9 cellular contexts compared by ENCODE assay signal in the genomic region with DNA sequence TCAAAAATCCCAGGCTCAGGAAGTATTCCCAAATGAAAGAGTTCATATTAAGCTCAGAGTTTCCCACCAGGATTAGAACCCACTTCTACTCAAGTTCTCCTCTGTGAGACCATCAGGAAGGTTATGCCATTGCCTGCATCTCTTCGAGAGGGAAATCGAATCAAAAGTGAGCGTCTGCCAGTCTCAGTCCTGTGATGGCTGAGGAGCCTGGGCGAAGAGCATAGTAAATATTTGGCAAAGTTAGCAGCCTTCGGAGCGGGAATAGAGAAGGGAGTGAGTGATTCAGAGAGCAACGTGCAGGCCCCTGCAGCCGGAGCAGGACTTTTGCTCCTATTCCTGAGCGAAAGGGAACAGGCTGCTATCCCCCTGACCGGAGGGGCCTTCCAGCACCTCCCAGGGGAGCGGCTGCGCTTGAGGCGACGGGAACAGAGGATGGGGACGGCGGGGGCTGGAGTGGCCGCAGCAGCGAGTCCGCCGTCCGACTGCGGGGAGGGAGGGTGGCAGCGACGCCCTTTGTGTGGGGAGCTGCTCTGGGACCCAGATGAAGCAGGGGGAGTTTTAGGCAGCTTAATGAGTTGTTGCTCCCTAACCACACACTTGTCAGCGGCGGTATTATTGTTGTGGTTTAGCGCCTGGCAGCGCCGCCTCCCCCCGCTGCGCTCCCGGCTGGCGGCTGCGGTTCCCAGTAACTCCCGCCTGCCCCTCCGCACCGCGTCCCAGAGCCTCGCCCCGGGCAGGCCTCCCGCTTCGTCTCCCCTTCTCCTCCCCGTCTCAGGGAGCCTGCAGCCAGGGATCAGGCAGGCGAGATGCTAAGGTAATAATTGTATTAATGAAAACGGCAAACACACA. TPM values are rescaled to one million over a fixed set of nuclear protein-coding genes. Genes with fewer than 3 reads are reported as not detected.
A peak's percentile ranks its signal among the peaks of the same experiment; 100 is the strongest.
DNase-seq lines count a peak whose midpoint lies in the region; ATAC-seq and TF ChIP-seq lines count a peak whose summit lies in the region.
"Had no signal": no experiment of that assay in that cellular context is flagged by ENCODE, and none has a peak within 500 bp of the region (broad histone marks: within the 10 kb centered on the region; RNA-seq: fewer than 3 reads in every experiment).

No MANE protein-coding gene starts in this region.

- peak overlapping the region; percentile 79 to 95 for H3K4me3 Mint-ChIP-seq in CD14-positive monocyte

- no peak for TF ChIP-seq CTCF in CD14-positive monocyte (IDR thresholded peaks at IDR 0.05)
- no peak for TF ChIP-seq CTCF in upper lobe of right lung (IDR thresholded peaks at IDR 0.05)

- intact Hi-C loops in CD14-positive monocyte (cut with micrococcal nuclease): no loop called here
- intact Hi-C loops in upper lobe of right lung (cut with DNase I): no loop called here

- H3K27ac Mint-ChIP-seq in CD14-positive monocyte: peak overlapping the region in 2 of 7 donors; percentile 44 to 61

- 6 to 7% methylated on average over 19 to 20 of the region's 45 CpGs for WGBS in mesodermal cell (ENCODE audit: insufficient coverage in 2 of 2), 2 experiments

- H3K4me1 ChIP-seq in mesodermal cell (ENCODE audit: control insufficient read depth, insufficient read depth, low read length, poor library complexity, severe bottlenecking): peaks cover 22% of the 10 kb centered on the region
- H3K4me1 ChIP-seq in upper lobe of right lung: peaks cover 19% of the 10 kb centered on the region

- peaks cover 6 to 8% of the 10 kb centered on the region in 2 donors for H3K36me3 Mint-ChIP-seq in CD14-positive monocyte

- H3K4me1 Mint-ChIP-seq in CD14-positive monocyte: peaks cover 33% of the 10 kb centered on the region

- H3K36me3 ChIP-seq in mesodermal cell (ENCODE audit: control insufficient read depth, insufficient read depth, low read length) (no peaks in the 10 kb centered on the region), upper lobe of right lung (no peaks in the 10 kb centered on the region)

- peak overlapping the region; percentile 32 for H3K4me3 ChIP-seq in mesodermal cell (ENCODE audit: extremely low read depth, insufficient read depth, low read length, poor library complexity, severe bottlenecking)
- peak overlapping the region; percentile 50 for H3K4me3 ChIP-seq in upper lobe of right lung

- H3K9me3 ChIP-seq in mesodermal cell (ENCODE audit: control insufficient read depth, low read length) (no peaks in the 10 kb centered on the region), upper lobe of right lung (no peaks in the 10 kb centered on the region)

- H3K9me3 Mint-ChIP-seq in CD14-positive monocyte: peaks cover 0 to 16% (median 5%) of the 10 kb centered on the region in 7 donors

- no peak for DNase-seq in CD14-positive monocyte (ENCODE audit: low spot score)
- peak; percentile 67 for DNase-seq in ecto neural progenitor cell (ENCODE audit: low spot score)
- DNase-seq in upper lobe of right lung: peak; percentile 81
- DNase-seq in H4 (ENCODE audit: low spot score): no peak

- H3K27ac ChIP-seq in mesodermal cell (ENCODE audit: low read depth, low read length, severe bottlenecking) (no peak overlapping the region), upper lobe of right lung (peak overlapping the region; percentile 73)
- H3K27ac ChIP-seq: KMS-11 had no signal

- H3K27me3 Mint-ChIP-seq in CD14-positive monocyte (ENCODE audit: low read depth in 3 of 3): peaks cover 43 to 49% (median 46%) of the 10 kb centered on the region in 3 donors

- ATAC-seq in GM21619 (IDR thresholded peaks at IDR 0.05; ENCODE audit: unreplicated experiment) (peak; percentile 44), SK-N-SH treated with all-trans-retinoic acid at 6 μM for 48 hours (peak; percentile 75), upper lobe of right lung (peak; percentile 80), GM19035 (IDR thresholded peaks at IDR 0.05; ENCODE audit: unreplicated experiment) (no peak)

- peaks cover 28% of the 10 kb centered on the region for H3K27me3 ChIP-seq in upper lobe of right lung

TF ChIP-seq in SK-N-SH treated with all-trans-retinoic acid at 6 μM for 48 hours, 23 proteins besides CTCF, POLR2A, EP300 and RAD21 (continues in another document):
- TF ChIP-seq, protein P1, sequence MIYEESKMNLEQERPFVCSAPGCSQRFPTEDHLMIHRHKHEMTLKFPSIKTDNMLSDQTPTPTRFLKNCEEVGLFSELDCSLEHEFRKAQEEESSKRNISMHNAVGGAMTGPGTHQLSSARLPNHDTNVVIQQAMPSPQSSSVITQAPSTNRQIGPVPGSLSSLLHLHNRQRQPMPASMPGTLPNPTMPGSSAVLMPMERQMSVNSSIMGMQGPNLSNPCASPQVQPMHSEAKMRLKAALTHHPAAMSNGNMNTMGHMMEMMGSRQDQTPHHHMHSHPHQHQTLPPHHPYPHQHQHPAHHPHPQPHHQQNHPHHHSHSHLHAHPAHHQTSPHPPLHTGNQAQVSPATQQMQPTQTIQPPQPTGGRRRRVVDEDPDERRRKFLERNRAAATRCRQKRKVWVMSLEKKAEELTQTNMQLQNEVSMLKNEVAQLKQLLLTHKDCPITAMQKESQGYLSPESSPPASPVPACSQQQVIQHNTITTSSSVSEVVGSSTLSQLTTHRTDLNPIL (CRISPR knock-in tag; IDR thresholded peaks at IDR 0.05; ENCODE audit: low read depth): no peak
- TF ChIP-seq ZNF8 (CRISPR knock-in tag; IDR thresholded peaks at IDR 0.05) (no peak), ZFP3 (CRISPR knock-in tag; IDR thresholded peaks at IDR 0.05) (no peak), ZC3H10 (CRISPR knock-in tag; IDR thresholded peaks at IDR 0.05) (no peak), TCF4 (CRISPR knock-in tag; IDR thresholded peaks at IDR 0.05; ENCODE audit: borderline replicate concordance) (no peak), CSDC2 (CRISPR knock-in tag; IDR thresholded peaks at IDR 0.05) (no peak), ZNF565 (CRISPR knock-in tag; conservative IDR thresholded peaks at IDR 0.05; ENCODE audit: low read depth) (no peak), ZNF70 (CRISPR knock-in tag; IDR thresholded peaks at IDR 0.05) (no peak), PPARA (CRISPR knock-in tag; IDR thresholded peaks at IDR 0.05; ENCODE audit: borderline replicate concordance) (no peak), ARNTL (CRISPR knock-in tag; IDR thresholded peaks at IDR 0.05; ENCODE audit: borderline replicate concordance, low read depth) (no peak), RARB (CRISPR knock-in tag; IDR thresholded peaks at IDR 0.05) (no peak), GLIS3 (CRISPR knock-in tag; IDR thresholded peaks at IDR 0.05) (no peak), OSR1 (CRISPR knock-in tag; IDR thresholded peaks at IDR 0.05) (no peak)
- TF ChIP-seq, protein P2, sequence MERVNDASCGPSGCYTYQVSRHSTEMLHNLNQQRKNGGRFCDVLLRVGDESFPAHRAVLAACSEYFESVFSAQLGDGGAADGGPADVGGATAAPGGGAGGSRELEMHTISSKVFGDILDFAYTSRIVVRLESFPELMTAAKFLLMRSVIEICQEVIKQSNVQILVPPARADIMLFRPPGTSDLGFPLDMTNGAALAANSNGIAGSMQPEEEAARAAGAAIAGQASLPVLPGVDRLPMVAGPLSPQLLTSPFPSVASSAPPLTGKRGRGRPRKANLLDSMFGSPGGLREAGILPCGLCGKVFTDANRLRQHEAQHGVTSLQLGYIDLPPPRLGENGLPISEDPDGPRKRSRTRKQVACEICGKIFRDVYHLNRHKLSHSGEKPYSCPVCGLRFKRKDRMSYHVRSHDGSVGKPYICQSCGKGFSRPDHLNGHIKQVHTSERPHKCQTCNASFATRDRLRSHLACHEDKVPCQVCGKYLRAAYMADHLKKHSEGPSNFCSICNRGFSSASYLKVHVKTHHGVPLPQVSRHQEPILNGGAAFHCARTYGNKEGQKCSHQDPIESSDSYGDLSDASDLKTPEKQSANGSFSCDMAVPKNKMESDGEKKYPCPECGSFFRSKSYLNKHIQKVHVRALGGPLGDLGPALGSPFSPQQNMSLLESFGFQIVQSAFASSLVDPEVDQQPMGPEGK (CRISPR knock-in tag; IDR thresholded peaks at IDR 0.05; ENCODE audit: borderline replicate concordance): no peak

RNA-seq across cellular contexts. Expression of a gene that starts 21.7 kb away (rescaled TPM):
- polyA plus RNA-seq in CD14-positive monocyte: 10 to 100 TPM; 17.2 to 19.2 TPM
- 28.7 TPM for polyA plus RNA-seq in mesodermal cell (2013, experiment 1 of 2)
- polyA plus RNA-seq in mesodermal cell (2013, experiment 2 of 2): 23.7 TPM
- 79.9 TPM for total RNA-seq in upper lobe of right lung
- 7.1 and 9.4 TPM in 2 replicates for total RNA-seq in H4 (2014; rRNA removed; shearing (Covaris generic))

RNA-seq across cellular contexts. Expression of a gene that starts 34.0 kb away (rescaled TPM):
- polyA plus RNA-seq in CD14-positive monocyte: not detected
- polyA plus RNA-seq in mesodermal cell (2013, experiment 1 of 2): 1.0 TPM
- polyA plus RNA-seq in mesodermal cell (2013, experiment 2 of 2): 0.25 TPM
- 40.1 TPM for total RNA-seq in upper lobe of right lung
- not detected in 2 replicates for total RNA-seq in H4 (2014; rRNA removed; shearing (Covaris generic))

RNA-seq across cellular contexts. Expression of a gene that starts 44.1 kb away (rescaled TPM):
- under 1 TPM; 0.18 to 0.74 TPM for polyA plus RNA-seq in CD14-positive monocyte
- 97.5 TPM for polyA plus RNA-seq in mesodermal cell (2013, experiment 1 of 2)
- polyA plus RNA-seq in mesodermal cell (2013, experiment 2 of 2): 81.5 TPM
- 164 TPM for total RNA-seq in upper lobe of right lung
- 0.33 TPM in 1 of 2 replicates, not detected in the other for total RNA-seq in H4 (2014; rRNA removed; shearing (Covaris generic))

RNA-seq across cellular contexts. Expression of a gene that starts 44.3 kb away (rescaled TPM):
- polyA plus RNA-seq in CD14-positive monocyte: 1 to 10 TPM; 4.2 to 6.7 TPM
- polyA plus RNA-seq in mesodermal cell (2013, experiment 1 of 2): 22.0 TPM
- 25.5 TPM for polyA plus RNA-seq in mesodermal cell (2013, experiment 2 of 2)
- total RNA-seq in upper lobe of right lung: 4.8 TPM
- total RNA-seq in H4 (2014; rRNA removed; shearing (Covaris generic)): 18.6 and 22.4 TPM in 2 replicates

RNA-seq across cellular contexts. Expression of a gene that starts 44.5 kb away (rescaled TPM):
- 1 to 10 TPM; 6.7 to 7.8 TPM for polyA plus RNA-seq in CD14-positive monocyte
- 11.1 TPM for polyA plus RNA-seq in mesodermal cell (2013, experiment 1 of 2)
- 10.9 TPM for polyA plus RNA-seq in mesodermal cell (2013, experiment 2 of 2)
- 41.6 TPM for total RNA-seq in upper lobe of right lung
- total RNA-seq in H4 (2014; rRNA removed; shearing (Covaris generic)): 18.7 and 22.8 TPM in 2 replicates

Comparison
In these comparisons a context has a peak if more than half of its experiments do, and no peak if none do; other contexts are left out.
1. DNase-seq: peak in ecto neural progenitor cell (single experiment) and upper lobe of right lung (single experiment); none in CD14-positive monocyte (single experiment) and H4 (single experiment).
2. RNA of a gene that starts 34.0 kb away (total RNA-seq): 40.1 TPM in upper lobe of right lung (single experiment); not detected in H4; every median in the first group is over 10 times any median in the second.
3. RNA of a gene that starts 44.1 kb away (total RNA-seq): 164 TPM in upper lobe of right lung (single experiment); 0.33 TPM in H4; every median in the first group is over 100 times any median in the second.